ENCODE assay signal across 22 cellular contexts in genomic region chr17:78794399-78794798, GRCh38. TPM values are rescaled to one million over a fixed set of nuclear protein-coding genes. Genes with fewer than 3 reads are reported as not detected.
DNase-seq lines count a peak whose midpoint lies in the region; ATAC-seq and TF ChIP-seq lines count a peak whose summit lies in the region.
"Had no signal": no experiment of that assay in that cellular context is flagged by ENCODE, and none has a peak within 500 bp of the region (broad histone marks: within the 10 kb centered on the region; RNA-seq: fewer than 3 reads in every experiment).

No MANE protein-coding gene starts in this region.

- H3K36me3 Mint-ChIP-seq in activated CD4-positive, alpha-beta T cell treated with anti-CD3 and anti-CD28 coated beads, Interleukin-2, amount 10 ng/mL, durations not matched to agents 24 days and 14 days (ENCODE audit: low read depth) = peaks cover 76% of the 10 kb centered on the region
- H3K36me3 Mint-ChIP-seq in CD14-positive monocyte (peaks cover 68 to 72% of the 10 kb centered on the region in 2 donors), brain (peaks cover 62% of the 10 kb centered on the region), nephron (ENCODE audit: low read depth) (peaks cover 60% of the 10 kb centered on the region)

- ATAC-seq in HG03460 (IDR thresholded peaks at IDR 0.05; ENCODE audit: unreplicated experiment) = no peak
- ATAC-seq in HG03521 (IDR thresholded peaks at IDR 0.05; ENCODE audit: unreplicated experiment) = no peak
- ATAC-seq: GM23338; pancreas; stimulated activated memory B cell treated with anti-CD40 and anti-IgM and Interleukin-4, amounts not matched to agents 10 μg/mL and 1 μg/mL and 100 μg/mL, for 72 hours had no signal

- no peaks in the 10 kb centered on the region for H3K27me3 Mint-ChIP-seq in activated CD4-positive, alpha-beta T cell treated with anti-CD3 and anti-CD28 coated beads, Interleukin-2, amount 10 ng/mL, durations not matched to agents 24 days and 14 days
- H3K27me3 Mint-ChIP-seq in CD14-positive monocyte (ENCODE audit: low read depth in 3 of 3) (no peaks in the 10 kb centered on the region), brain (peaks cover 2% of the 10 kb centered on the region), nephron (ENCODE audit: low read depth) (no peaks in the 10 kb centered on the region)
- H3K27me3 Mint-ChIP-seq: memory B cell; stimulated activated memory B cell treated with anti-CD40 and anti-IgM and Interleukin-4, amounts not matched to agents 10 μg/mL and 1 μg/mL and 100 μg/mL, for 72 hours had no signal

- peaks cover 37% of the 10 kb centered on the region for H3K4me1 Mint-ChIP-seq in activated CD4-positive, alpha-beta T cell treated with anti-CD3 and anti-CD28 coated beads, Interleukin-2, amount 10 ng/mL, durations not matched to agents 24 days and 14 days
- peaks cover 24% of the 10 kb centered on the region for H3K4me1 Mint-ChIP-seq in CD14-positive monocyte
- peaks cover 47% of the 10 kb centered on the region for H3K4me1 Mint-ChIP-seq in brain
- H3K4me1 Mint-ChIP-seq in nephron = peaks cover 37% of the 10 kb centered on the region

- TF ChIP-seq CTCF in CD14-positive monocyte (IDR thresholded peaks at IDR 0.05) = no peak
- no peak for TF ChIP-seq CTCF in brain (conservative IDR thresholded peaks at IDR 0.05)
- TF ChIP-seq CTCF in nephron (IDR thresholded peaks at IDR 0.05; ENCODE audit: unreplicated experiment in 3 of 3) = no peak

- no peak overlapping the region for H3K4me3 Mint-ChIP-seq in activated CD4-positive, alpha-beta T cell treated with anti-CD3 and anti-CD28 coated beads, Interleukin-2, amount 10 ng/mL, durations not matched to agents 24 days and 14 days
- H3K4me3 Mint-ChIP-seq in CD14-positive monocyte = no peak overlapping the region
- H3K4me3 Mint-ChIP-seq in brain = no peak overlapping the region
- no peak overlapping the region for H3K4me3 Mint-ChIP-seq in nephron
- H3K4me3 Mint-ChIP-seq: GM23338; memory B cell; stimulated activated memory B cell treated with anti-CD40 and anti-IgM and Interleukin-4, amounts not matched to agents 10 μg/mL and 1 μg/mL and 100 μg/mL, for 72 hours had no signal

- intact Hi-C loops in activated CD4-positive, alpha-beta T cell treated with anti-CD3 and anti-CD28 coated beads, Interleukin-2, amount 10 ng/mL, durations not matched to agents 24 days and 14 days (cut with micrococcal nuclease) = no loop called here
- intact Hi-C loops in CD14-positive monocyte (cut with micrococcal nuclease) = no loop called here

- H3K9me3 Mint-ChIP-seq in activated CD4-positive, alpha-beta T cell treated with anti-CD3 and anti-CD28 coated beads, Interleukin-2, amount 10 ng/mL, durations not matched to agents 24 days and 14 days = no peaks in the 10 kb centered on the region
- H3K9me3 Mint-ChIP-seq in CD14-positive monocyte (no peaks in the 10 kb centered on the region), brain (no peaks in the 10 kb centered on the region), nephron (no peaks in the 10 kb centered on the region)
- H3K9me3 Mint-ChIP-seq: GM23338; memory B cell; stimulated activated memory B cell treated with anti-CD40 and anti-IgM and Interleukin-4, amounts not matched to agents 10 μg/mL and 1 μg/mL and 100 μg/mL, for 72 hours had no signal

- DNase-seq in activated CD4-positive, alpha-beta T cell treated with anti-CD3 and anti-CD28 coated beads, Interleukin-2, amount 10 ng/mL, durations not matched to agents 24 days and 14 days = no peak
- DNase-seq in activated CD4-positive, alpha-beta T cell treated with anti-CD3 and anti-CD28 coated beads for 1 hour = no peak
- no peak for DNase-seq in CD14-positive monocyte (ENCODE audit: low spot score)
- no peak for DNase-seq in pons (ENCODE audit: low spot score)
- DNase-seq: 8988T; activated CD4-positive, CD25-positive, alpha-beta regulatory T cell; brain microvascular endothelial cell; colonic mucosa; kidney glomerular epithelial cell; NCI-H1105; NCI-H2081; NCI-H82; pancreas; T1000; thyroid gland had no signal

- peak overlapping the region; percentile 37 for H3K27ac Mint-ChIP-seq in activated CD4-positive, alpha-beta T cell treated with anti-CD3 and anti-CD28 coated beads, Interleukin-2, amount 10 ng/mL, durations not matched to agents 24 days and 14 days
- peak overlapping the region in 4 of 7 donors; percentile 9 to 37 (median 20) for H3K27ac Mint-ChIP-seq in CD14-positive monocyte
- peak overlapping the region in 3 of 5 experiments; percentile 9 to 71 (median 11) for H3K27ac Mint-ChIP-seq in brain
- peak overlapping the region in 2 of 3 experiments; percentile 22 to 36 for H3K27ac Mint-ChIP-seq in nephron
- H3K27ac Mint-ChIP-seq: GM23338; memory B cell; stimulated activated memory B cell treated with anti-CD40 and anti-IgM and Interleukin-4, amounts not matched to agents 10 μg/mL and 1 μg/mL and 100 μg/mL, for 72 hours had no signal

RNA-seq across cellular contexts. Expression of gene CYTH1, which starts 12.3 kb away (rescaled TPM):
- total RNA-seq in activated CD4-positive, alpha-beta T cell treated with anti-CD3 and anti-CD28 coated beads, Interleukin-2, amount 10 ng/mL, durations not matched to agents 24 days and 14 days = 126 and 131 TPM in 2 replicates
- polyA plus RNA-seq in CD14-positive monocyte = 10 to 100 TPM; 68.6 to 80.9 TPM
- 33.6 TPM for polyA plus RNA-seq in brain (ENCODE audit: insufficient read depth, low read depth, low replicate concordance)

RNA-seq across cellular contexts. Expression of gene USP36, which starts 46.2 kb away (rescaled TPM):
- 128 TPM in 2 replicates for total RNA-seq in activated CD4-positive, alpha-beta T cell treated with anti-CD3 and anti-CD28 coated beads, Interleukin-2, amount 10 ng/mL, durations not matched to agents 24 days and 14 days
- polyA plus RNA-seq in CD14-positive monocyte (1 to 10 TPM; 4.4 to 6.1 TPM), brain (ENCODE audit: insufficient read depth, low read depth, low replicate concordance) (24.7 TPM)
